ENCODE assay signal across 16 cellular contexts in genomic region chr4:165788686-165789463, GRCh38.
"Had no signal": no experiment of that assay in that cellular context is flagged by ENCODE, and none has a peak within 500 bp of the region (broad histone marks: within the 10 kb centered on the region; RNA-seq: fewer than 3 reads in every experiment).

No MANE protein-coding gene starts in this region.

- H3K27me3 ChIP-seq: colonic mucosa, thyroid gland had no signal

- H3K4me3 ChIP-seq: colonic mucosa, smooth muscle cell, thyroid gland had no signal

- FAIRE-seq: endothelial cell of umbilical vein, frontal cortex, keratinocyte, urothelium cell line had no signal

- DNase-seq: central memory CD4-positive, alpha-beta T cell; colonic mucosa; dermis blood vessel endothelial cell; erythroblast; immature natural killer cell; mesendoderm; naive thymus-derived CD4-positive, alpha-beta T cell; nephron progenitor cell; stimulated activated CD4-positive, alpha-beta T cell treated with anti-CD3 and anti-CD28 coated beads, Interleukin-2, amount 100 ng/mL, for 48 hours; stimulated activated naive CD4-positive, alpha-beta T cell treated with Interleukin-2 at 50 U/mL for 16 hours; thyroid gland had no signal

- H3K9me3 ChIP-seq: colonic mucosa, thyroid gland had no signal

- H3K4me2 ChIP-seq: smooth muscle cell had no signal

- H3K4me1 ChIP-seq: colonic mucosa, thyroid gland had no signal

- H3K27ac ChIP-seq: colonic mucosa, thyroid gland had no signal

- H3K36me3 ChIP-seq: colonic mucosa, thyroid gland had no signal

- ATAC-seq: naive thymus-derived CD4-positive, alpha-beta T cell had no signal
